Comparison of ENCODE assay signal across 8 cellular contexts in genomic region chr6:28789553-28790083, GRCh38.
DNase-seq lines count a peak whose midpoint lies in the region; ATAC-seq lines count a peak whose summit lies in the region.

No MANE protein-coding gene starts in this region.

- H3K4me3 Mint-ChIP-seq in activated CD4-positive, alpha-beta T cell treated with anti-CD3 and anti-CD28 coated beads, Interleukin-2, amount 10 ng/mL, durations not matched to agents 24 days and 14 days: peak overlapping the region; percentile 81
- H3K4me3 Mint-ChIP-seq in activated T-helper 1 cell treated with anti-CD3 and anti-CD28 coated beads, Interleukin-12 subunit alpha, Interleukin-12 subunit beta, Interleukin-2, Interleukin-4 antibody, amounts not matched to agents 30 ng/mL and 10 ng/mL and 1 ng/mL, durations not matched to agents 14 hours and 24 hours and 36 hours: peak overlapping the region; percentile 62

- peak; percentile 66 for DNase-seq in activated CD4-positive, alpha-beta T cell treated with anti-CD3 and anti-CD28 coated beads, Interleukin-2, amount 10 ng/mL, durations not matched to agents 24 days and 14 days
- DNase-seq in activated CD4-positive, alpha-beta T cell treated with anti-CD3 and anti-CD28 coated beads for 4 hours: no peak
- DNase-seq in NCI-H2227 (lab: John Stamatoyannopoulos, UW; ENCODE audit: unreplicated experiment) (peak; percentile 66), left colon (no peak), middle frontal gyrus (ENCODE audit: extremely low spot score, low spot score) (no peak)
- DNase-seq in activated T-helper 1 cell treated with anti-CD3 and anti-CD28 coated beads, Interleukin-12 subunit alpha, Interleukin-12 subunit beta, Interleukin-2, Interleukin-4 antibody, amounts not matched to agents 30 ng/mL and 10 ng/mL and 1 ng/mL, durations not matched to agents 14 hours and 24 hours and 36 hours (ENCODE audit: low spot score): no peak

- H3K4me1 Mint-ChIP-seq in activated CD4-positive, alpha-beta T cell treated with anti-CD3 and anti-CD28 coated beads, Interleukin-2, amount 10 ng/mL, durations not matched to agents 24 days and 14 days: peaks cover 13% of the 10 kb centered on the region
- H3K4me1 Mint-ChIP-seq in activated T-helper 1 cell treated with anti-CD3 and anti-CD28 coated beads, Interleukin-12 subunit alpha, Interleukin-12 subunit beta, Interleukin-2, Interleukin-4 antibody, amounts not matched to agents 30 ng/mL and 10 ng/mL and 1 ng/mL, durations not matched to agents 14 hours and 24 hours and 36 hours (ENCODE audit: low read depth): peaks cover 22% of the 10 kb centered on the region

- H3K27me3 Mint-ChIP-seq in activated CD4-positive, alpha-beta T cell treated with anti-CD3 and anti-CD28 coated beads, Interleukin-2, amount 10 ng/mL, durations not matched to agents 24 days and 14 days: peaks cover 83% of the 10 kb centered on the region
- H3K27me3 Mint-ChIP-seq in activated T-helper 1 cell treated with anti-CD3 and anti-CD28 coated beads, Interleukin-12 subunit alpha, Interleukin-12 subunit beta, Interleukin-2, Interleukin-4 antibody, amounts not matched to agents 30 ng/mL and 10 ng/mL and 1 ng/mL, durations not matched to agents 14 hours and 24 hours and 36 hours (ENCODE audit: insufficient read depth): peaks cover 86% of the 10 kb centered on the region

- ATAC-seq in left colon (peak; percentile 52), HG03095 (IDR thresholded peaks at IDR 0.05; ENCODE audit: unreplicated experiment) (no peak), GM21526 (IDR thresholded peaks at IDR 0.05; ENCODE audit: low FRiP score, unreplicated experiment) (no peak)

- H3K36me3 Mint-ChIP-seq in activated CD4-positive, alpha-beta T cell treated with anti-CD3 and anti-CD28 coated beads, Interleukin-2, amount 10 ng/mL, durations not matched to agents 24 days and 14 days (ENCODE audit: low read depth): peaks cover 5% of the 10 kb centered on the region
- H3K36me3 Mint-ChIP-seq in activated T-helper 1 cell treated with anti-CD3 and anti-CD28 coated beads, Interleukin-12 subunit alpha, Interleukin-12 subunit beta, Interleukin-2, Interleukin-4 antibody, amounts not matched to agents 30 ng/mL and 10 ng/mL and 1 ng/mL, durations not matched to agents 14 hours and 24 hours and 36 hours (ENCODE audit: low read depth): peaks cover 6% of the 10 kb centered on the region

- intact Hi-C loops in activated CD4-positive, alpha-beta T cell treated with anti-CD3 and anti-CD28 coated beads, Interleukin-2, amount 10 ng/mL, durations not matched to agents 24 days and 14 days (cut with micrococcal nuclease): loop anchor here (10.0 kb wide), 1 partner anchor 95 kb away; no protein-coding TSS in a partner anchor
- intact Hi-C loops in activated T-helper 1 cell treated with anti-CD3 and anti-CD28 coated beads, Interleukin-12 subunit alpha, Interleukin-12 subunit beta, Interleukin-2, Interleukin-4 antibody, amounts not matched to agents 30 ng/mL and 10 ng/mL and 1 ng/mL, durations not matched to agents 14 hours and 24 hours and 36 hours (cut with micrococcal nuclease): no loop called here
- intact Hi-C loops in left colon (cut with DNase I, micrococcal nuclease): no loop called here

- peaks cover 23% of the 10 kb centered on the region for H3K9me3 Mint-ChIP-seq in activated CD4-positive, alpha-beta T cell treated with anti-CD3 and anti-CD28 coated beads, Interleukin-2, amount 10 ng/mL, durations not matched to agents 24 days and 14 days
- H3K9me3 Mint-ChIP-seq in activated T-helper 1 cell treated with anti-CD3 and anti-CD28 coated beads, Interleukin-12 subunit alpha, Interleukin-12 subunit beta, Interleukin-2, Interleukin-4 antibody, amounts not matched to agents 30 ng/mL and 10 ng/mL and 1 ng/mL, durations not matched to agents 14 hours and 24 hours and 36 hours: peaks cover 7% of the 10 kb centered on the region

- H3K27ac Mint-ChIP-seq in activated CD4-positive, alpha-beta T cell treated with anti-CD3 and anti-CD28 coated beads, Interleukin-2, amount 10 ng/mL, durations not matched to agents 24 days and 14 days: peak overlapping the region; percentile 71
- H3K27ac Mint-ChIP-seq in activated T-helper 1 cell treated with anti-CD3 and anti-CD28 coated beads, Interleukin-12 subunit alpha, Interleukin-12 subunit beta, Interleukin-2, Interleukin-4 antibody, amounts not matched to agents 30 ng/mL and 10 ng/mL and 1 ng/mL, durations not matched to agents 14 hours and 24 hours and 36 hours: peak overlapping the region; percentile 67

Comparison
In these comparisons a context has a peak if more than half of its experiments do, and no peak if none do; other contexts are left out.
1. DNase-seq: peak in activated CD4-positive, alpha-beta T cell treated with anti-CD3 and anti-CD28 coated beads, Interleukin-2, amount 10 ng/mL, durations not matched to agents 24 days and 14 days (single experiment) and NCI-H2227 (single experiment); none in activated CD4-positive, alpha-beta T cell treated with anti-CD3 and anti-CD28 coated beads for 4 hours (0 of 2), activated T-helper 1 cell treated with anti-CD3 and anti-CD28 coated beads, Interleukin-12 subunit alpha, Interleukin-12 subunit beta, Interleukin-2, Interleukin-4 antibody, amounts not matched to agents 30 ng/mL and 10 ng/mL and 1 ng/mL, durations not matched to agents 14 hours and 24 hours and 36 hours (single experiment), left colon (0 of 2) and middle frontal gyrus (single experiment).